ENCODE assay signal across 8 cellular contexts in the genomic region with DNA sequence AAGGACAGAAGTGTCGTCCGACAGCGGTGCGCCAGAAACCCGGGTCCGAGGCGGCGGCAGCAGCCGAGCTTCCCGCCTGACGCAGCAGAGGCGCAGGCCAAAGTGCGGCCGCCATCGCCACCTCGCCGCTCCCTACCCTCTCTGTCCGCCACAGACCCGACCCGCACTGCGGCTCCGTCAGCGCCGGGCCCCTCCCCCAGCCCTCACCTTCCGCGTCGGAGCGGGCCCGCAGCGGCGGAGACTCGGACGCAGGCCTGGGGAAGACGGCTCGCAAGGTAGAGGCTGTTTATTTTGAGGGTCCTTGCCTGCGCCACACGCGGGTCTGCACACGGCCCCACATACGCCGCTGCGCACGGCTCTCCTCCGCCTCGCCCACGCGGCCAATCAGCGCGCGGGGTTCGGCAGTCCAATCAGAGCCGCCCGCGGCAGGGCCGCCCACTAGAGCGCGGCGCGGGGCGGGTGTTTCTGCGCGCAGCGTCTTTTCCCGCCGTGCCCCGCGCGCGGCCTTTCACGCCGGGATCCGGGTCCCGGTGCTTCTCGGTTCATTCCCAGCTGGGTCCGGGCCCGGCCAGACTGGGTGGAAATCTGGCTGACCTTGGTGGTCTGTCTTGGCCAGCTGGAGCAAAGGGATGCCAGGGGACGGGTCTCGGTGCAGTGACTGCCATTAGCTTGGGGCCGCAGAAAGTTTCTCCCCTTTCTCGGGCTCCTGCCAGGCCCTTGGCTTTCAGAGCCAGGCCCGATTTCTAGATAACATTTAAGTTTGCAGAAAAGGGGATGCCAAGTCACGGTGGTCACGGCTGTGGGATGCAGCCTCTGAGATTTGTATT. TPM values are rescaled to one million over a fixed set of nuclear protein-coding genes. Genes with fewer than 3 reads are reported as not detected.
DNase-seq lines count a peak whose midpoint lies in the region; ATAC-seq, FAIRE-seq and TF ChIP-seq lines count a peak whose summit lies in the region.

Gene CNBP, minus strand, starts transcription at position 328 of the 827 bp plus-strand sequence. CDS start 12,139 bp downstream, outside the sequence.

- peak within 1 kb of the TSS; percentile 90 for H3K4me2 ChIP-seq in trophoblast cell (ENCODE audit: low read length)

- no CpG with 5 or more reads among the region's 83 CpGs for WGBS in trophoblast cell (ENCODE audit: extremely low coverage, insufficient coverage, insufficient read length)
- 0% methylated on average over 5 to 50 of the region's 83 CpGs for WGBS in tibial nerve, 2 donors

- H3K4me3 ChIP-seq in adipocyte (ENCODE audit: low read length) (peak within 1 kb of the TSS; percentile 92), cardiac muscle cell (peak within 1 kb of the TSS; percentile 60), trophoblast cell (ENCODE audit: low read depth, low read length) (peak within 1 kb of the TSS; percentile 97), tibial nerve (peak within 1 kb of the TSS; percentile 83 to 96 (median 86))

- peak within 1 kb of the TSS; percentile 81 for H2BK120ac ChIP-seq in trophoblast cell (ENCODE audit: insufficient read depth, low read length, poor library complexity)

- H3K27me3 ChIP-seq in adipocyte (replicated peaks; ENCODE audit: control insufficient read depth, insufficient read depth, low read length), result no peaks in the 10 kb centered on the region
- no peaks in the 10 kb centered on the region for H3K27me3 ChIP-seq in cardiac muscle cell
- no peaks in the 10 kb centered on the region for H3K27me3 ChIP-seq in trophoblast cell (ENCODE audit: insufficient read depth, low read length)
- no peaks in the 10 kb centered on the region for H3K27me3 ChIP-seq in tibial nerve

- TF ChIP-seq CTCF in cardiac muscle cell (IDR thresholded peaks at IDR 0.05; ENCODE audit: low read depth, low read length) (no peak), tibial nerve (IDR thresholded peaks at IDR 0.05) (peak in 2 of 5 experiments; percentile 45 to 55)

- FAIRE-seq in GM12892 (lab: Jason Lieb, UNC), result peak; percentile 96

- H3K14ac ChIP-seq in trophoblast cell (ENCODE audit: low read length), result peak within 1 kb of the TSS; percentile 81

- H3K4me1 ChIP-seq in adipocyte (ENCODE audit: control insufficient read depth, insufficient read depth, low read length) (peaks cover 45% of the 10 kb centered on the region), cardiac muscle cell (ENCODE audit: low read depth) (peaks cover 17% of the 10 kb centered on the region), trophoblast cell (ENCODE audit: control insufficient read depth in 1 of 2, insufficient read depth in 2 of 2, low read length in 2 of 2) (no peaks in the 10 kb centered on the region), tibial nerve (peaks cover 0 to 56% (median 35%) of the 10 kb centered on the region in 4 donors)

- H3K9me3 ChIP-seq in adipocyte (ENCODE audit: control insufficient read depth, low read length), result no peaks in the 10 kb centered on the region
- H3K9me3 ChIP-seq in cardiac muscle cell (ENCODE audit: low read depth), result no peaks in the 10 kb centered on the region
- no peaks in the 10 kb centered on the region for H3K9me3 ChIP-seq in trophoblast cell (ENCODE audit: insufficient read depth, low read depth, low read length)
- no peaks in the 10 kb centered on the region for H3K9me3 ChIP-seq in tibial nerve

- peak within 1 kb of the TSS; percentile 80 for H2BK5ac ChIP-seq in trophoblast cell (ENCODE audit: low read depth, low read length, poor library complexity)

- peaks cover 31% of the 10 kb centered on the region for H3K79me2 ChIP-seq in trophoblast cell (ENCODE audit: control insufficient read depth, insufficient read depth, low read length, poor library complexity)

- H2AFZ ChIP-seq in trophoblast cell (ENCODE audit: insufficient read depth, low read length, poor library complexity), result peak within 1 kb of the TSS; percentile 76

- no peak within 1 kb of the TSS for H3K23ac ChIP-seq in trophoblast cell (ENCODE audit: low read length)

- peak within 1 kb of the TSS; percentile 95 for H2AK5ac ChIP-seq in trophoblast cell (ENCODE audit: low read length)

- H3K4ac ChIP-seq in trophoblast cell (ENCODE audit: low read depth, low read length), result peak within 1 kb of the TSS; percentile 100

- H3K27ac ChIP-seq in cardiac muscle cell, result peak within 1 kb of the TSS; percentile 97
- H3K27ac ChIP-seq in trophoblast cell (ENCODE audit: low read depth, low read length), result peak within 1 kb of the TSS; percentile 87
- H3K27ac ChIP-seq in tibial nerve, result peak within 1 kb of the TSS; percentile 95 to 99 (median 98)

- peaks cover 12% of the 10 kb centered on the region for H3K79me1 ChIP-seq in trophoblast cell (ENCODE audit: low read length)

- H4K12ac ChIP-seq in trophoblast cell (ENCODE audit: low read depth, low read length), result peak within 1 kb of the TSS; percentile 90

- H4K91ac ChIP-seq in trophoblast cell (ENCODE audit: low read depth, low read length), result peak within 1 kb of the TSS; percentile 95

- H4K8ac ChIP-seq in trophoblast cell (ENCODE audit: low read depth, low read length), result peak within 1 kb of the TSS; percentile 97

- ATAC-seq in HG02840 (IDR thresholded peaks at IDR 0.05; ENCODE audit: low FRiP score, unreplicated experiment), result peak; percentile 90

- TF ChIP-seq POLR2A in GM12892 (IDR thresholded peaks at IDR 0.05; ENCODE audit: low read depth, low read length), result peak; percentile 95
- TF ChIP-seq POLR2A in tibial nerve (IDR thresholded peaks at IDR 0.05), result peak; percentile 98 to 100

- peak; percentile 82 to 100 for TF ChIP-seq EP300 in tibial nerve (IDR thresholded peaks at IDR 0.05)

- H3K9ac ChIP-seq in adipocyte (ENCODE audit: low read length) (peak within 1 kb of the TSS; percentile 100), trophoblast cell (ENCODE audit: low read length) (peak within 1 kb of the TSS; percentile 96)

- peaks cover 4% of the 10 kb centered on the region for H3K36me3 ChIP-seq in adipocyte (ENCODE audit: control insufficient read depth, insufficient read depth, low read length, severe bottlenecking)
- H3K36me3 ChIP-seq in cardiac muscle cell, result peaks cover 3% of the 10 kb centered on the region
- H3K36me3 ChIP-seq in trophoblast cell (ENCODE audit: control insufficient read depth in 1 of 2, insufficient read depth in 2 of 2, low read length in 2 of 2), result peaks cover 6 to 11% of the 10 kb centered on the region in 2 experiments
- H3K36me3 ChIP-seq in tibial nerve, result peaks cover 0 to 2% (median 0%) of the 10 kb centered on the region in 3 donors

- H3K18ac ChIP-seq in trophoblast cell (ENCODE audit: low read length), result peak within 1 kb of the TSS; percentile 91

- peak; percentile 95 for DNase-seq in GM12892 (ENCODE audit: insufficient read length)
- DNase-seq in NCI-H1436 treated with DMSO at 0.1 percent for 48 hours (lab: John Stamatoyannopoulos, UW), result peak; percentile 65
- DNase-seq in T follicular helper cell (ENCODE audit: low read depth), result peak; percentile 88
- peak; percentile 98 for DNase-seq in adipocyte (ENCODE audit: low read depth)
- DNase-seq in cardiac muscle cell (ENCODE audit: low read depth in 1 of 2, low spot score in 1 of 2), result peak; percentile 96 to 97
- peak; percentile 96 to 98 for DNase-seq in trophoblast cell
- peak; percentile 84 to 90 for DNase-seq in tibial nerve (ENCODE audit: low spot score in 2 of 2)

- H2BK12ac ChIP-seq in trophoblast cell (ENCODE audit: low read length), result peak within 1 kb of the TSS; percentile 31

RNA-seq across cellular contexts. Expression of gene CNBP, which starts in this region (rescaled TPM):
- 328 TPM for polyA plus RNA-seq in GM12892 (2012; ENCODE audit: missing spikeins)
- 285 and 377 TPM in 2 replicates for total RNA-seq in cardiac muscle cell
- polyA plus RNA-seq in cardiac muscle cell, result 448 and 619 TPM in 2 replicates
- polyA plus RNA-seq in trophoblast cell (2013), result 220 and 228 TPM in 2 replicates
- 100 to 1,000 TPM; 329 to 533 (median 488) TPM for total RNA-seq in tibial nerve

Comparison
In these comparisons a context has a peak if more than half of its experiments do, and no peak if none do; other contexts are left out.
1. Peak in every context shown above with its lines: DNase-seq, ATAC-seq, H3K4me3 ChIP-seq and H3K27ac ChIP-seq.